ENCODE assay signal across 12 cellular contexts in genomic region chr7:135166338-135166989, GRCh38. TPM values are rescaled to one million over a fixed set of nuclear protein-coding genes. Genes with fewer than 3 reads are reported as not detected.
DNase-seq lines count a peak whose midpoint lies in the region; ATAC-seq, FAIRE-seq and TF ChIP-seq lines count a peak whose summit lies in the region.
"Had no signal": no experiment of that assay in that cellular context is flagged by ENCODE, and none has a peak within 500 bp of the region (broad histone marks: within the 10 kb centered on the region; RNA-seq: fewer than 3 reads in every experiment).

No MANE protein-coding gene starts in this region.

- peak overlapping the region in 2 of 3 donors; percentile 62 to 78 for H3K27ac Mint-ChIP-seq in IgD-negative memory B cell
- H3K27ac Mint-ChIP-seq in activated T-helper 17 cell treated with anti-CD3 and anti-CD28 coated beads, Interleukin-2, amount 50 U/mL, for 72 hours, result peak overlapping the region; percentile 99
- peak overlapping the region; percentile 86 for H3K27ac Mint-ChIP-seq in stimulated activated naive B cell treated with anti-CD40 and anti-IgM and Interleukin-4, amounts not matched to agents 10 μg/mL and 1 μg/mL and 100 μg/mL, for 72 hours
- H3K27ac Mint-ChIP-seq: endodermal cell had no signal

- DNase-seq in kidney (no peak), MV-4-11 (lab: John Stamatoyannopoulos, UW) (no peak)
- DNase-seq in stimulated activated naive B cell treated with anti-CD40 and anti-IgM and Interleukin-4, amounts not matched to agents 10 μg/mL and 1 μg/mL and 100 μg/mL, for 72 hours, result no peak
- DNase-seq in stimulated activated CD4-positive, alpha-beta T cell treated with anti-CD3 and anti-CD28 coated beads, Interleukin-12 subunit alpha, Interleukin-12 subunit beta, amount 100 ng/mL, for 4 hours, result no peak
- DNase-seq: endodermal cell, hypothalamus, small intestine had no signal

- H3K4me3 Mint-ChIP-seq in IgD-negative memory B cell, result peak overlapping the region in 2 of 4 donors; percentile 67 to 83
- peak overlapping the region; percentile 95 for H3K4me3 Mint-ChIP-seq in activated T-helper 17 cell treated with anti-CD3 and anti-CD28 coated beads, Interleukin-2, amount 50 U/mL, for 72 hours
- peak overlapping the region; percentile 56 to 60 for H3K4me3 Mint-ChIP-seq in stimulated activated naive B cell treated with anti-CD40 and anti-IgM and Interleukin-4, amounts not matched to agents 10 μg/mL and 1 μg/mL and 100 μg/mL, for 72 hours
- H3K4me3 Mint-ChIP-seq: endodermal cell had no signal

- no peak for ATAC-seq in activated T-helper 17 cell treated with anti-CD3 and anti-CD28 coated beads, Interleukin-2, amount 50 U/mL, for 72 hours (replicated peaks)
- ATAC-seq in stimulated activated naive B cell treated with anti-CD40 and anti-IgM and Interleukin-4, amounts not matched to agents 10 μg/mL and 1 μg/mL and 100 μg/mL, for 72 hours (replicated peaks), result no peak
- no peak for ATAC-seq in HG03457 (IDR thresholded peaks at IDR 0.05; ENCODE audit: unreplicated experiment)
- ATAC-seq: activated CD4-positive, CD25-positive, alpha-beta regulatory T cell treated with anti-CD3 and anti-CD28 coated beads, Interleukin-2, amount 50 U/mL, for 24 hours had no signal

- peak overlapping the region in 1 of 2 donors; percentile 4 for H3K9ac ChIP-seq in kidney (ENCODE audit: low read length in 2 of 2)

- peaks cover 26 to 36% of the 10 kb centered on the region in 2 donors for H3K36me3 ChIP-seq in kidney (ENCODE audit: control insufficient read depth in 1 of 2, insufficient read depth in 2 of 2, low read length in 2 of 2)

- no peak for TF ChIP-seq CTCF in kidney (IDR thresholded peaks at IDR 0.05; ENCODE audit: borderline replicate concordance, extremely low read depth, insufficient read depth)

- H3K4me1 Mint-ChIP-seq in IgD-negative memory B cell, result peaks cover 39 to 40% (median 39%) of the 10 kb centered on the region in 3 donors
- peaks cover 8% of the 10 kb centered on the region for H3K4me1 Mint-ChIP-seq in activated T-helper 17 cell treated with anti-CD3 and anti-CD28 coated beads, Interleukin-2, amount 50 U/mL, for 72 hours
- peaks cover 49 to 83% of the 10 kb centered on the region in 2 donors for H3K4me1 Mint-ChIP-seq in stimulated activated naive B cell treated with anti-CD40 and anti-IgM and Interleukin-4, amounts not matched to agents 10 μg/mL and 1 μg/mL and 100 μg/mL, for 72 hours

- H3K27me3 Mint-ChIP-seq in IgD-negative memory B cell, result no peaks in the 10 kb centered on the region
- H3K27me3 Mint-ChIP-seq in activated T-helper 17 cell treated with anti-CD3 and anti-CD28 coated beads, Interleukin-2, amount 50 U/mL, for 72 hours, result no peaks in the 10 kb centered on the region
- no peaks in the 10 kb centered on the region for H3K27me3 Mint-ChIP-seq in stimulated activated naive B cell treated with anti-CD40 and anti-IgM and Interleukin-4, amounts not matched to agents 10 μg/mL and 1 μg/mL and 100 μg/mL, for 72 hours

- intact Hi-C loops in kidney (cut with DNase I), result no loop called here

- H3K9me3 Mint-ChIP-seq in IgD-negative memory B cell, result peaks cover 0 to 5% (median 0%) of the 10 kb centered on the region in 3 donors
- H3K9me3 Mint-ChIP-seq in activated T-helper 17 cell treated with anti-CD3 and anti-CD28 coated beads, Interleukin-2, amount 50 U/mL, for 72 hours, result no peaks in the 10 kb centered on the region
- peaks cover 8 to 9% of the 10 kb centered on the region in 2 donors for H3K9me3 Mint-ChIP-seq in stimulated activated naive B cell treated with anti-CD40 and anti-IgM and Interleukin-4, amounts not matched to agents 10 μg/mL and 1 μg/mL and 100 μg/mL, for 72 hours

- no peak for FAIRE-seq in kidney (lab: Jason Lieb, UNC)
- FAIRE-seq: small intestine had no signal

- peak overlapping the region; percentile 74 to 78 for H3K27ac ChIP-seq in kidney (ENCODE audit: low read depth in 2 of 2, low read length in 2 of 2)

- H3K9me3 ChIP-seq in kidney (ENCODE audit: control insufficient read depth in 1 of 2, low read length in 2 of 2), result no peaks in the 10 kb centered on the region

- H3K4me1 ChIP-seq in kidney (ENCODE audit: control insufficient read depth in 1 of 2, insufficient read depth in 1 of 2, low read depth in 1 of 2, low read length in 2 of 2), result peaks cover 34 to 38% of the 10 kb centered on the region in 2 donors

- no peak overlapping the region for H3K4me3 ChIP-seq in kidney (ENCODE audit: low read length in 2 of 2)

- H3K36me3 Mint-ChIP-seq in IgD-negative memory B cell, result peaks cover 6% of the 10 kb centered on the region
- peaks cover 78% of the 10 kb centered on the region for H3K36me3 Mint-ChIP-seq in activated T-helper 17 cell treated with anti-CD3 and anti-CD28 coated beads, Interleukin-2, amount 50 U/mL, for 72 hours (ENCODE audit: low read depth)
- peaks cover 62 to 83% of the 10 kb centered on the region in 2 donors for H3K36me3 Mint-ChIP-seq in stimulated activated naive B cell treated with anti-CD40 and anti-IgM and Interleukin-4, amounts not matched to agents 10 μg/mL and 1 μg/mL and 100 μg/mL, for 72 hours

RNA-seq across cellular contexts. Expression of gene CYREN, which starts 4.0 kb away (rescaled TPM):
- polyA plus RNA-seq in IgD-negative memory B cell, result 39.5 TPM
- total RNA-seq in activated T-helper 17 cell treated with anti-CD3 and anti-CD28 coated beads, Interleukin-2, amount 50 U/mL, for 72 hours, result 10 to 100 TPM; 26.9 to 30.5 TPM
- total RNA-seq in kidney, result 89.3 TPM
- polyA plus RNA-seq in kidney (ENCODE audit: insufficient read depth, low read depth, low replicate concordance), result 39.4 TPM

RNA-seq across cellular contexts. Expression of gene TMEM140, which starts 18.6 kb away (rescaled TPM):
- polyA plus RNA-seq in IgD-negative memory B cell (34.7 TPM), kidney (ENCODE audit: insufficient read depth, low read depth, low replicate concordance) (28.2 TPM)
- 10 to 100 TPM; 11.7 to 16.6 TPM for total RNA-seq in activated T-helper 17 cell treated with anti-CD3 and anti-CD28 coated beads, Interleukin-2, amount 50 U/mL, for 72 hours
- 31.3 TPM for total RNA-seq in kidney
- total RNA-seq: endodermal cell, MCF 10A had no signal

RNA-seq across cellular contexts. Expression of gene WDR91, which starts 44.9 kb away (rescaled TPM):
- 5.9 TPM for polyA plus RNA-seq in IgD-negative memory B cell
- total RNA-seq in activated T-helper 17 cell treated with anti-CD3 and anti-CD28 coated beads, Interleukin-2, amount 50 U/mL, for 72 hours, result 1 to 10 TPM; 7.8 to 8.6 TPM
- 73.9 TPM for total RNA-seq in kidney
- 27.8 TPM for polyA plus RNA-seq in kidney (ENCODE audit: insufficient read depth, low read depth, low replicate concordance)
